ENCODE assay signal across 15 cellular contexts in the genomic region with DNA sequence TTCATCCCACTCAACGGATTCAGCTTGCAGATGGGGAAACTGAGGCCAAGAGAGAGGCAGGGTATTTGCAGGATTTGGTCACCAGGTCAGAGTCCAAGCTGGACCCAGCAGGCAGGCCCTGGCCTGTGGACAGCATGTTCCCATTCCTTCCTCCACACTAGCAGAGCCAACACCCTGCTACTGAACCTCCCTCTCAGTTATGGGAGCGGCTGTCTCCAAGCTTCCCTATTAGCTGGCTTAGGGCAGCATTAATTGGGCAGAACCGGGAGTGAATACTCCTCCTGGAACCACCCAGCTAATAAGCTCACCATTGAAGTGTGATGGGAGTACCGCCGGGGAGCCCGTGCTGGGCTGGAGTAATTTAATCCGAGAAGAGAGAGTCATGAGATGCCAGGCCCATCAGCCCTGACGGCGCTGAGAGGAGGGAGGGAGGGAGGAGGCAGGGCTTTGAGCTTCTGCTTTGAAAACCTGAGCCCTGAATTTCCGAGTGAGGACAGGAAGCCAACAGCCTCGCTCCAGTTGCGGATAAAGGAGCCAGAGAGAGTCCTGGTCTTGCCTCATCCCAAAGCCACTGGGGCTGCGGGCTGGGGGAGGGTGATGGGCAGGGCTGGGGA. TPM values are rescaled to one million over a fixed set of nuclear protein-coding genes. Genes with fewer than 3 reads are reported as not detected.
DNase-seq lines count a peak whose midpoint lies in the region; ATAC-seq and TF ChIP-seq lines count a peak whose summit lies in the region.
"Had no signal": no experiment of that assay in that cellular context is flagged by ENCODE, and none has a peak within 500 bp of the region (broad histone marks: within the 10 kb centered on the region; RNA-seq: fewer than 3 reads in every experiment).

No MANE protein-coding gene starts in this region.

- no peak overlapping the region for H4K8ac ChIP-seq in H9 (replicated peaks; ENCODE audit: insufficient read length, low read depth, low read length)

- peaks cover 2 to 9% (median 6%) of the 10 kb centered on the region in 3 experiments for H3K36me3 Mint-ChIP-seq in H9 (ENCODE audit: insufficient read depth in 1 of 3, low read depth in 3 of 3)

- H3K9ac ChIP-seq in H9 (ENCODE audit: extremely low read depth, insufficient read length, low read length) = no peak overlapping the region

- H3K27me3 Mint-ChIP-seq in H9 (ENCODE audit: low read depth) = peaks cover 9% of the 10 kb centered on the region

- H3K14ac ChIP-seq in H9 (ENCODE audit: insufficient read depth, low read length) = no peak overlapping the region

- H3K9me3 ChIP-seq in H9 (ENCODE audit: control insufficient read depth, low read depth, low read length) = no peaks in the 10 kb centered on the region

- H3K4me2 ChIP-seq in H9 (ENCODE audit: insufficient read depth, insufficient read length, low read length) = no peak overlapping the region

- no peak overlapping the region for H3K27ac ChIP-seq in H9 (ENCODE audit: insufficient read length, low read depth, low read length)
- H3K27ac ChIP-seq: C4-2B had no signal

- no peak overlapping the region for H3K18ac ChIP-seq in H9 (ENCODE audit: insufficient read length, low read depth, low read length)

- no peaks in the 10 kb centered on the region for H3K4me1 ChIP-seq in H9 (ENCODE audit: insufficient read depth, low read length)

- intact Hi-C loops in left ventricle myocardium superior (cut with micrococcal nuclease) = no loop called here

- peak; percentile 64 for ATAC-seq in left ventricle myocardium superior
- ATAC-seq: esophagus mucosa had no signal

- WGBS in H9 (ENCODE audit: extremely low coverage, insufficient read length, low lambda C conversion rate) = no CpG with 5 or more reads among the region's 13 CpGs

- TF ChIP-seq CTCF in H9 (conservative IDR thresholded peaks at IDR 0.05) = no peak

- no peak overlapping the region for H4K5ac ChIP-seq in H9 (ENCODE audit: insufficient read length, low read depth, low read length)

- no peak overlapping the region for H4K91ac ChIP-seq in H9 (ENCODE audit: insufficient read length, low read depth, low read length)

- no peaks in the 10 kb centered on the region for H4K20me1 ChIP-seq in H9 (ENCODE audit: control insufficient read depth, insufficient read depth, insufficient read length)

- H3K23me2 ChIP-seq in H9 (ENCODE audit: insufficient read length, low read depth, low read length, poor library complexity, severe bottlenecking) = no peaks in the 10 kb centered on the region

- H2BK120ac ChIP-seq in H9 (ENCODE audit: low read depth, low read length, poor library complexity, severe bottlenecking) = no peak overlapping the region

- no peaks in the 10 kb centered on the region for H3K79me1 ChIP-seq in H9 (ENCODE audit: insufficient read depth, low read depth, low read length, poor library complexity, severe bottlenecking)

- H3K27me3 ChIP-seq in H9 (ENCODE audit: insufficient read depth, low read length) = no peaks in the 10 kb centered on the region

- no peak overlapping the region for H2BK5ac ChIP-seq in H9 (ENCODE audit: insufficient read length, low read length)

- no peak overlapping the region for H3K56ac ChIP-seq in H9 (ENCODE audit: insufficient read length, low read depth, low read length)

- H3K79me2 ChIP-seq in H9 (ENCODE audit: insufficient read depth, low read length) = no peaks in the 10 kb centered on the region

- no peak overlapping the region for H2BK15ac ChIP-seq in H9 (ENCODE audit: low read depth, low read length)

- no peak overlapping the region for H3T11ph ChIP-seq in H9 (ENCODE audit: low read length)

- H2BK20ac ChIP-seq in H9 (ENCODE audit: low read depth, low read length, poor library complexity, severe bottlenecking) = no peak overlapping the region

- no peak overlapping the region for H3K23ac ChIP-seq in H9 (ENCODE audit: insufficient read length, low read depth, low read length)

- no peak overlapping the region for H3K4me3 Mint-ChIP-seq in H9
- H3K4me3 Mint-ChIP-seq: activated naive CD8-positive, alpha-beta T cell treated with anti-CD3 and anti-CD28 coated beads for 36 hours had no signal

- no peak overlapping the region for H2AFZ ChIP-seq in H9 (ENCODE audit: low read length)

- peaks cover 20 to 22% of the 10 kb centered on the region in 2 experiments for H3K9me3 Mint-ChIP-seq in H9

- DNase-seq in H9 (peak; percentile 46), NCI-H524 treated with DMSO at 0.1 percent for 48 hours (lab: John Stamatoyannopoulos, UW) (peak; percentile 67), left ventricle myocardium superior (no peak), retina (peak; percentile 58), globus pallidus (ENCODE audit: low spot score) (no peak)
- DNase-seq in stimulated activated CD4-positive, alpha-beta T cell treated with anti-CD3 and anti-CD28 coated beads, Interleukin-1b, Interleukin-23, amount 100 ng/mL, for 48 hours = no peak
- no peak for DNase-seq in activated naive CD4-positive, alpha-beta T cell treated with anti-CD3 and anti-CD28 coated beads, Interleukin-2, amount 50 U/mL, for 16 hours
- no peak for DNase-seq in activated naive CD4-positive, alpha-beta T cell treated with Interleukin-2 at 50 U/mL for 16 hours
- DNase-seq: activated naive CD8-positive, alpha-beta T cell treated with anti-CD3 and anti-CD28 coated beads for 36 hours; NCI-H1694 treated with DMSO at 0.1 percent for 48 hours; OCI-M1; stimulated activated CD4-positive, alpha-beta T cell treated with anti-CD3 and anti-CD28 coated beads, Interleukin-4, amount 100 ng/mL, for 4 hours; stimulated activated naive CD4-positive, alpha-beta T cell treated with Interleukin-2 at 50 U/mL for 16 hours had no signal

- H3K4ac ChIP-seq in H9 (ENCODE audit: low read depth, low read length) = no peak overlapping the region

- H3K27ac Mint-ChIP-seq in H9 = no peak overlapping the region
- H3K27ac Mint-ChIP-seq: activated naive CD8-positive, alpha-beta T cell treated with anti-CD3 and anti-CD28 coated beads for 36 hours had no signal

- H2AK5ac ChIP-seq in H9 (ENCODE audit: insufficient read length, low read length) = no peak overlapping the region

- H2BK12ac ChIP-seq in H9 (ENCODE audit: insufficient read length, low read depth, low read length) = no peak overlapping the region

- peaks cover 0 to 3% of the 10 kb centered on the region in 2 experiments; a peak in 3 of 4 replicates for H3K4me1 Mint-ChIP-seq in H9
- H3K4me1 Mint-ChIP-seq: activated naive CD8-positive, alpha-beta T cell treated with anti-CD3 and anti-CD28 coated beads for 36 hours had no signal

RNA-seq across cellular contexts. Expression of gene ELFN1, which starts 31.9 kb away (rescaled TPM):
- total RNA-seq in H9 (2021) (3.7 and 4.0 TPM in 2 replicates), left ventricle myocardium superior (12.0 TPM)

Comparison
In these comparisons a context has a peak if more than half of its experiments do, and no peak if none do; other contexts are left out.
1. DNase-seq: peak in H9 (single experiment), NCI-H524 treated with DMSO at 0.1 percent for 48 hours (single experiment) and retina (single experiment); none in left ventricle myocardium superior (single experiment), stimulated activated CD4-positive, alpha-beta T cell treated with anti-CD3 and anti-CD28 coated beads, Interleukin-1b, Interleukin-23, amount 100 ng/mL, for 48 hours (single experiment), activated naive CD4-positive, alpha-beta T cell treated with anti-CD3 and anti-CD28 coated beads, Interleukin-2, amount 50 U/mL, for 16 hours (single experiment), activated naive CD4-positive, alpha-beta T cell treated with Interleukin-2 at 50 U/mL for 16 hours (single experiment) and globus pallidus (single experiment).